ENCODE assay signal across 8 cellular contexts in genomic region chr4:98659106-98659592, GRCh38. TPM values are rescaled to one million over a fixed set of nuclear protein-coding genes. Genes with fewer than 3 reads are reported as not detected.
DNase-seq lines count a peak whose midpoint lies in the region; ATAC-seq, FAIRE-seq and TF ChIP-seq lines count a peak whose summit lies in the region.

No MANE protein-coding gene starts in this region.

- H3K4me3 ChIP-seq in Karpas-422 (ENCODE audit: low read length) (peak overlapping the region; percentile 61; the same call in 1 of the 2 replicates), mammary epithelial cell (replicated peaks in 1 of 3; ENCODE audit: insufficient read depth in 1 of 3, low read depth in 2 of 3, low read length in 3 of 3) (peak overlapping the region; percentile 61 to 89 (median 83)), HepG2 (replicated peaks in 1 of 3; ENCODE audit: insufficient read depth in 1 of 3, low read depth in 2 of 3, low read length in 3 of 3) (peak overlapping the region; percentile 25 to 60 (median 51); a peak in 5 of 6 replicates), tibial artery (peak overlapping the region; percentile 65 to 78)

- TF ChIP-seq RAD21 in HepG2 (CRISPR knock-in tag; IDR thresholded peaks at IDR 0.05) = no peak

- no peak for TF ChIP-seq POLR2A in HepG2 (IDR thresholded peaks at IDR 0.05; ENCODE audit: insufficient read depth in 1 of 2, low read depth in 2 of 2, low read length in 2 of 2)

- TF ChIP-seq CTCF in mammary epithelial cell (conservative IDR thresholded peaks at IDR 0.05 in 1 of 2, IDR thresholded peaks at IDR 0.05 in 1 of 2; ENCODE audit: extremely low read depth in 1 of 2, insufficient read depth in 1 of 2, low read depth in 1 of 2, low read length in 2 of 2) = no peak
- no peak for TF ChIP-seq CTCF in HepG2 (CRISPR knock-in tag; IDR thresholded peaks at IDR 0.05)
- TF ChIP-seq CTCF in tibial artery (IDR thresholded peaks at IDR 0.05) = no peak

- H3K27me3 ChIP-seq in Karpas-422 (ENCODE audit: low read length) (no peaks in the 10 kb centered on the region; the same call in 1 of the 2 replicates), mammary epithelial cell (ENCODE audit: insufficient read depth, low read length) (no peaks in the 10 kb centered on the region), HepG2 (ENCODE audit: control insufficient read depth in 1 of 2, insufficient read depth in 2 of 2, low read length in 2 of 2) (peaks cover 4 to 45% of the 10 kb centered on the region in 2 experiments; a peak in 4 of 5 replicates), tibial artery (no peaks in the 10 kb centered on the region)

- CTCF ChIA-PET in mammary epithelial cell (lab: Charles Lee; ENCODE audit: low non-redundant PET) (no interaction called here), HepG2 (lab: Yijun Ruan, JAX; ENCODE audit: low intra/inter-chr PET ratio, low total read pairs) (no interaction called here)

- intact Hi-C loops in mammary epithelial cell (cut with micrococcal nuclease) (loop anchor here (1.0 to 10.0 kb wide), 3 partner anchors 192 to 397 kb away; partner anchors contain the start of genes EIF4E and RAP1GDS1), HepG2 (cut with micrococcal nuclease; ENCODE audit: unreplicated experiment) (no loop called here), tibial artery (cut with DNase I; ENCODE audit: low total_unique reads) (no loop called here)

- no peaks in the 10 kb centered on the region for H3K9me2 ChIP-seq in Karpas-422 (replicated peaks; ENCODE audit: insufficient read depth, low read length)

- peak overlapping the region; percentile 62; the same call in 1 of the 2 replicates for H2AFZ ChIP-seq in Karpas-422 (ENCODE audit: low read length)
- H2AFZ ChIP-seq in mammary epithelial cell (ENCODE audit: low read depth, low read length) = peak overlapping the region; percentile 94
- H2AFZ ChIP-seq in HepG2 (ENCODE audit: low read length) = no peak overlapping the region

- H3K9me3 ChIP-seq in Karpas-422 (ENCODE audit: low read length) (no peaks in the 10 kb centered on the region), mammary epithelial cell (replicated peaks; ENCODE audit: insufficient read depth, low read length) (no peaks in the 10 kb centered on the region), HepG2 (ENCODE audit: low read length) (no peaks in the 10 kb centered on the region), tibial artery (no peaks in the 10 kb centered on the region)

- no peak for FAIRE-seq in HepG2 (lab: Jason Lieb, UNC)

- TF ChIP-seq EP300 in HepG2 (IDR thresholded peaks at IDR 0.05; ENCODE audit: low read depth in 2 of 2, low read length in 2 of 2) (no peak), HepG2 (CRISPR knock-in tag; IDR thresholded peaks at IDR 0.05; ENCODE audit: borderline replicate concordance) (no peak)

- no peak overlapping the region for H3K27ac ChIP-seq in Karpas-422 (ENCODE audit: low read length)
- H3K27ac ChIP-seq in mammary epithelial cell (ENCODE audit: insufficient read depth, low read depth, low read length) = peak overlapping the region; percentile 19
- no peak overlapping the region for H3K27ac ChIP-seq in HepG2 (ENCODE audit: extremely low read length, insufficient read depth, low read length)
- H3K27ac ChIP-seq in tibial artery = peak overlapping the region; percentile 79 to 81

- BruUV-seq in mammary epithelial cell (replicated peaks; lab: Mats Ljungman, UMichigan) (no TSS peak), HepG2 (replicated peaks; lab: Mats Ljungman, UMichigan) (no TSS peak)

- H3K79me2 ChIP-seq in Karpas-422 (ENCODE audit: low read length) (no peaks in the 10 kb centered on the region), mammary epithelial cell (ENCODE audit: insufficient read depth, low read length) (peaks cover 39% of the 10 kb centered on the region), HepG2 (ENCODE audit: insufficient read depth, low read length) (no peaks in the 10 kb centered on the region)

- H3K9ac ChIP-seq in Karpas-422 (ENCODE audit: low read length) = 0 out of 2 replicates have a peak overlapping the region, but pooled peaks have one; percentile 17
- H3K9ac ChIP-seq in mammary epithelial cell (ENCODE audit: insufficient read depth, low read length) = peak overlapping the region; percentile 16
- H3K9ac ChIP-seq in HepG2 (ENCODE audit: insufficient read depth, low read depth, low read length) = no peak overlapping the region

- H3K4me1 ChIP-seq in Karpas-422 (ENCODE audit: low read length) = peaks cover 17% of the 10 kb centered on the region
- H3K4me1 ChIP-seq in mammary epithelial cell (ENCODE audit: insufficient read depth, low read length) = peaks cover 50% of the 10 kb centered on the region
- peaks cover 8% of the 10 kb centered on the region for H3K4me1 ChIP-seq in HepG2 (ENCODE audit: insufficient read depth, low read length)
- peaks cover 0 to 44% (median 17%) of the 10 kb centered on the region in 4 donors for H3K4me1 ChIP-seq in tibial artery

- in situ Hi-C loops in mammary epithelial cell (cut with MboI; ENCODE audit: low sequenced_read_pairs in 2 of 2) (loop anchor here (10.0 to 25.0 kb wide), 2 partner anchors 184 to 497 kb away; no protein-coding TSS in a partner anchor), HepG2 (cut with HindIII; ENCODE audit: extremely low pct_ligation_motif_present, low pct_unique_long_range_greater_than_20kb) (no loop called here)

- POLR2A ChIA-PET in HepG2 (lab: Yijun Ruan, JAX) = no interaction called here

- DNase-seq in AG20443 (ENCODE audit: low spot score) = peak; percentile 47
- DNase-seq in Karpas-422 = no peak
- DNase-seq in mammary epithelial cell = peak; percentile 35
- DNase-seq in HepG2 (ENCODE audit: low spot score) = no peak
- no peak for DNase-seq in tibial artery
- DNase-seq in retina = no peak

- H4K20me1 ChIP-seq in Karpas-422 (ENCODE audit: insufficient read depth, low read depth, low read length) = no peaks in the 10 kb centered on the region
- H4K20me1 ChIP-seq in mammary epithelial cell (ENCODE audit: insufficient read depth, low read length) = no peaks in the 10 kb centered on the region
- no peaks in the 10 kb centered on the region for H4K20me1 ChIP-seq in HepG2 (ENCODE audit: insufficient read depth, low read length)

- H3K4me2 ChIP-seq in Karpas-422 (ENCODE audit: low read depth, low read length, poor library complexity, severe bottlenecking) = peak overlapping the region; percentile 54
- H3K4me2 ChIP-seq in mammary epithelial cell (ENCODE audit: insufficient read depth, low read depth, low read length) = peak overlapping the region; percentile 86
- peak overlapping the region; percentile 64 for H3K4me2 ChIP-seq in HepG2 (ENCODE audit: low read depth, low read length)

- ATAC-seq in HepG2 (no peak; the same call in none of the 3 replicates), GM21390 (IDR thresholded peaks at IDR 0.05; ENCODE audit: unreplicated experiment) (no peak), GM21717 (IDR thresholded peaks at IDR 0.05; ENCODE audit: unreplicated experiment) (no peak)

- WGBS in mammary epithelial cell (ENCODE audit: low coverage, missing lambda C conversion rate) = 12% methylated on average over 13 of the region's 17 CpGs
- 42% methylated on average over 11 of the region's 17 CpGs for WGBS in HepG2 (ENCODE audit: low lambda C conversion rate)

- no peaks in the 10 kb centered on the region for H3K36me3 ChIP-seq in Karpas-422 (ENCODE audit: insufficient read depth, low read length)
- H3K36me3 ChIP-seq in mammary epithelial cell (ENCODE audit: insufficient read depth, low read length) = no peaks in the 10 kb centered on the region
- no peaks in the 10 kb centered on the region for H3K36me3 ChIP-seq in HepG2 (replicated peaks in 1 of 2; ENCODE audit: control insufficient read depth in 1 of 2, insufficient read depth in 2 of 2, low read length in 2 of 2)
- no peaks in the 10 kb centered on the region for H3K36me3 ChIP-seq in tibial artery

- dilution Hi-C loops in mammary epithelial cell (cut with HindIII; ENCODE audit: low sequenced_read_pairs) = no loop called here

TF ChIP-seq in HepG2, 621 proteins besides CTCF, POLR2A, EP300 and RAD21 (continues in another document):
- no peak for TF ChIP-seq ZNF333 (CRISPR knock-in tag; IDR thresholded peaks at IDR 0.05; ENCODE audit: borderline replicate concordance)
- no peak for TF ChIP-seq TCF7 (IDR thresholded peaks at IDR 0.05; ENCODE audit: low read depth)

RNA-seq across cellular contexts. Expression of gene TSPAN5, which starts 0.7 kb away (rescaled TPM):
- total RNA-seq in Karpas-422 (2014; rRNA removed; shearing (Covaris generic); ENCODE audit: low replicate concordance) = 0.15 and 0.18 TPM in 2 replicates
- total RNA-seq in mammary epithelial cell = 10 to 100 TPM; 19.0 to 38.4 TPM
- polyA plus RNA-seq in mammary epithelial cell = 36.2 TPM
- 37.1 TPM for polyA minus RNA-seq in mammary epithelial cell
- total RNA-seq in HepG2 (2016; rRNA removed; fragmentation: Illumina TruSeq; extraction: Trizol) = 0.18 and 0.20 TPM in 2 replicates
- total RNA-seq in HepG2 (2016; cell fraction: cytosol; rRNA removed; fragmentation: Illumina TruSeq; extraction: Trizol; ENCODE audit: low read depth) = 0.10 TPM in 1 of 2 replicates, not detected in the other
- total RNA-seq in HepG2 (2016; cell fraction: insoluble cytoplasmic fraction; rRNA removed; fragmentation: Illumina TruSeq; extraction: Trizol) = 0.21 and 0.22 TPM in 2 replicates
- 0.09 and 0.14 TPM in 2 replicates for total RNA-seq in HepG2 (2016; cell fraction: membrane; rRNA removed; fragmentation: Illumina TruSeq; extraction: Trizol)
- 0.28 and 0.31 TPM in 2 replicates for total RNA-seq in HepG2 (2016; cell fraction: nucleus; rRNA removed; fragmentation: Illumina TruSeq; extraction: Trizol)
- 0.47 and 0.53 TPM in 2 replicates for polyA plus RNA-seq in HepG2 (2011; rRNA removed)
- polyA plus RNA-seq in HepG2 (2011; cell fraction: cytosol; rRNA removed) = 0.28 and 0.49 TPM in 2 replicates
- 0.29 TPM in 2 replicates for polyA plus RNA-seq in HepG2 (2011; cell fraction: nucleus; rRNA removed)
- 0.11 and 0.32 TPM in 2 replicates for polyA plus RNA-seq in HepG2 (2012)
- 0.02 TPM in 1 of 2 replicates, not detected in the other for polyA plus RNA-seq in HepG2 (2016; cell fraction: cytosol; fragmentation: Illumina TruSeq; extraction: Trizol; ENCODE audit: low read depth)
- 0.14 and 0.21 TPM in 2 replicates for polyA plus RNA-seq in HepG2 (2016; cell fraction: insoluble cytoplasmic fraction; fragmentation: Illumina TruSeq; extraction: Trizol; ENCODE audit: low read depth)
- 0.05 and 0.06 TPM in 2 replicates for polyA plus RNA-seq in HepG2 (2016; cell fraction: membrane; fragmentation: Illumina TruSeq; extraction: Trizol; ENCODE audit: low read depth)
- 0.47 and 0.59 TPM in 2 replicates for polyA plus RNA-seq in HepG2 (2016; cell fraction: nucleus; fragmentation: Illumina TruSeq; extraction: Trizol; ENCODE audit: insufficient read depth, low read depth)
- 0.09 and 0.40 TPM in 2 replicates for polyA minus RNA-seq in HepG2 (2011; rRNA and poly(A)+ RNA removed; ENCODE audit: low replicate concordance)
- polyA minus RNA-seq in HepG2 (2011; cell fraction: cytosol; rRNA and poly(A)+ RNA removed) = 0.26 and 0.40 TPM in 2 replicates
- 0.13 and 1.1 TPM in 2 replicates for polyA minus RNA-seq in HepG2 (2011; cell fraction: nucleus; rRNA and poly(A)+ RNA removed)

Comparison
In these comparisons a context has a peak if more than half of its experiments do, and no peak if none do; other contexts are left out.
1. DNase-seq: peak in AG20443 (single experiment) and mammary epithelial cell (single experiment); none in Karpas-422 (single experiment), HepG2 (single experiment), tibial artery (0 of 2) and retina (single experiment).
2. H3K27ac ChIP-seq: peak in mammary epithelial cell (single experiment) and tibial artery (2 of 2); none in Karpas-422 (single experiment) and HepG2 (single experiment).
3. RNA of gene TSPAN5, which starts 0.7 kb away (total RNA-seq): 19.0 to 38.4 TPM in mammary epithelial cell; 0.09 to 0.31 TPM in HepG2 and 0.15 to 0.18 TPM in Karpas-422; every median in the first group is over 10 times any median in the second.
4. Peak in every context shown above with its lines, with median percentiles within 50 percentile points of each other: H3K4me2 ChIP-seq and H3K4me3 ChIP-seq.